ENCODE assay signal across 12 cellular contexts in the genomic region with DNA sequence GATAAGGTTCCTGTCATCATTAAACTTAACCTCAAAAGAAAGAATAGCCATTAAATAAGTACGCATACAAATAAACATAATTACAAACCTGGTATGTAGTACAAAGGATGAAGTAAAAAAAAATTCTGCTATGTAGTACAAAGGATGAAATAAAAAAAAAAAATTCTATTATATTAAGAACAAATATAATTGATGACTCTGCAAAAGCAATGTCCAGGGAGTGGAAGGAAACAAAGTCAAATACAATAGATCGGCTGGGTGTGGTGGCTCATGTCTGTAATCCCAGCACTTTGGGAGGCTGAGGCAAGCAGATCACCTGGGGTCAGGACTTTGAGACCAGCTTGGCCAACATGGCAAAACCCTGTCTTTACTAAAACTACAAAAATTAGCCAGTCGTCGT. TPM values are rescaled to one million over a fixed set of nuclear protein-coding genes. Genes with fewer than 3 reads are reported as not detected.
DNase-seq lines count a peak whose midpoint lies in the region; ATAC-seq and TF ChIP-seq lines count a peak whose summit lies in the region.
"Had no signal": no experiment of that assay in that cellular context is flagged by ENCODE, and none has a peak within 500 bp of the region (broad histone marks: within the 10 kb centered on the region; RNA-seq: fewer than 3 reads in every experiment).

No MANE protein-coding gene starts in this region.

- H3K9ac ChIP-seq in Loucy (ENCODE audit: low read depth, low read length, poor library complexity, severe bottlenecking) = no peak overlapping the region

- H3K4me1 Mint-ChIP-seq in natural killer cell = peaks cover 75 to 76% of the 10 kb centered on the region in 2 donors
- peaks cover 54% of the 10 kb centered on the region in 2 donors for H3K4me1 Mint-ChIP-seq in natural killer cell treated with Interleukin-12 subunit alpha and Interleukin-12 subunit beta and Interleukin-15 and Interleukin-18, amount 100 ng/mL, for 72 hours (ENCODE audit: low read depth in 2 of 2)
- H3K4me1 Mint-ChIP-seq in memory B cell = peaks cover 54% of the 10 kb centered on the region

- H3K27me3 Mint-ChIP-seq in natural killer cell (ENCODE audit: low read depth in 2 of 2) (no peaks in the 10 kb centered on the region), memory B cell (no peaks in the 10 kb centered on the region)
- no peaks in the 10 kb centered on the region for H3K27me3 Mint-ChIP-seq in natural killer cell treated with Interleukin-12 subunit alpha and Interleukin-12 subunit beta and Interleukin-15 and Interleukin-18, amount 100 ng/mL, for 72 hours

- peak overlapping the region; percentile 64 for H3K4me2 ChIP-seq in Loucy (ENCODE audit: low read depth, low read length, poor library complexity, severe bottlenecking)

- no peak overlapping the region for H3K4me3 Mint-ChIP-seq in natural killer cell
- H3K4me3 Mint-ChIP-seq in natural killer cell treated with Interleukin-12 subunit alpha and Interleukin-12 subunit beta and Interleukin-15 and Interleukin-18, amount 100 ng/mL, for 72 hours = no peak overlapping the region
- no peak overlapping the region for H3K4me3 Mint-ChIP-seq in memory B cell

- peaks cover 11% of the 10 kb centered on the region; the same call in 1 of the 2 replicates for H3F3A ChIP-seq in Loucy (ENCODE audit: low read depth)

- H3K9me3 Mint-ChIP-seq in natural killer cell (no peaks in the 10 kb centered on the region), memory B cell (no peaks in the 10 kb centered on the region)
- no peaks in the 10 kb centered on the region for H3K9me3 Mint-ChIP-seq in natural killer cell treated with Interleukin-12 subunit alpha and Interleukin-12 subunit beta and Interleukin-15 and Interleukin-18, amount 100 ng/mL, for 72 hours

- H3K9me2 ChIP-seq in Loucy (replicated peaks; ENCODE audit: low read depth, low read length) = no peaks in the 10 kb centered on the region

- no peak overlapping the region for H3K4me3 ChIP-seq in Loucy (ENCODE audit: low read length, poor library complexity, severe bottlenecking)
- no peak overlapping the region for H3K4me3 ChIP-seq in foreskin fibroblast (ENCODE audit: low read depth in 1 of 2, low read length in 2 of 2)

- intact Hi-C loops in natural killer cell (cut with micrococcal nuclease) = no loop called here

- H2AFZ ChIP-seq in Loucy (ENCODE audit: low read length) = no peak overlapping the region

- H3K79me2 ChIP-seq in Loucy (ENCODE audit: insufficient read depth, low read length) = peaks cover 90% of the 10 kb centered on the region

- H3K36me3 Mint-ChIP-seq in natural killer cell = no peaks in the 10 kb centered on the region
- no peaks in the 10 kb centered on the region for H3K36me3 Mint-ChIP-seq in natural killer cell treated with Interleukin-12 subunit alpha and Interleukin-12 subunit beta and Interleukin-15 and Interleukin-18, amount 100 ng/mL, for 72 hours
- peaks cover 3% of the 10 kb centered on the region for H3K36me3 Mint-ChIP-seq in memory B cell

- H3K27me3 ChIP-seq in Loucy (ENCODE audit: insufficient read depth, low read length, poor library complexity, severe bottlenecking) = no peaks in the 10 kb centered on the region

- peaks cover 5% of the 10 kb centered on the region; the same call in 1 of the 2 replicates for H3K36me3 ChIP-seq in Loucy (ENCODE audit: insufficient read depth, low read length)

- H3K27ac Mint-ChIP-seq in natural killer cell (peak overlapping the region; percentile 47 to 73), memory B cell (peak overlapping the region; percentile 74)
- H3K27ac Mint-ChIP-seq in natural killer cell treated with Interleukin-12 subunit alpha and Interleukin-12 subunit beta and Interleukin-15 and Interleukin-18, amount 100 ng/mL, for 72 hours = peak overlapping the region in 1 of 2 donors; percentile 12

- H3K4me1 ChIP-seq in Loucy (ENCODE audit: insufficient read depth, low read length, poor library complexity, severe bottlenecking) = peaks cover 71% of the 10 kb centered on the region

- H3K9me3 ChIP-seq in Loucy (ENCODE audit: insufficient read depth, low read depth, low read length) = no peaks in the 10 kb centered on the region

- no peak for TF ChIP-seq CTCF in natural killer cell (IDR thresholded peaks at IDR 0.05)
- TF ChIP-seq CTCF in Loucy (conservative IDR thresholded peaks at IDR 0.05; ENCODE audit: low read length) = no peak
- TF ChIP-seq CTCF in foreskin fibroblast (IDR thresholded peaks at IDR 0.05; ENCODE audit: low read depth, low read length) = no peak

- no peak for ATAC-seq in natural killer cell
- no peak for ATAC-seq in natural killer cell treated with Interleukin-12 subunit alpha and Interleukin-12 subunit beta and Interleukin-15 and Interleukin-18, amount 100 ng/mL, for 72 hours
- no peak for ATAC-seq in memory B cell (ENCODE audit: low read depth)
- ATAC-seq: Right ventricle myocardium inferior had no signal

- peaks cover 45% of the 10 kb centered on the region for H4K20me1 ChIP-seq in Loucy (ENCODE audit: insufficient read depth, low read length, poor library complexity, severe bottlenecking)

- DNase-seq in natural killer cell (no peak), memory B cell (ENCODE audit: low spot score in 2 of 2) (no peak), DMS153 (lab: John Stamatoyannopoulos, UW) (no peak), foreskin fibroblast (no peak)
- DNase-seq in natural killer cell treated with Interleukin-12 subunit alpha and Interleukin-12 subunit beta and Interleukin-15 and Interleukin-18, amount 100 ng/mL, for 72 hours (ENCODE audit: low spot score) = no peak
- no peak for DNase-seq in activated CD4-positive, alpha-beta T cell treated with anti-CD3 and anti-CD28 coated beads, Interleukin-2, amount 50 U/mL, for 4 hours
- DNase-seq: GF-D8, HCEC 1CT, NCI-H1105 treated with DMSO at 0.1 percent for 48 hours, NCI-H1694 had no signal

RNA-seq across cellular contexts. Expression of a gene that starts 56.9 kb away (rescaled TPM):
- total RNA-seq in natural killer cell = 100 to 1,000 TPM in 2 of 3 donors, 10 to 100 TPM in 1; 94.8 to 116 (median 113) TPM
- 10 to 100 TPM; 42.1 to 66.7 TPM for total RNA-seq in natural killer cell treated with Interleukin-12 subunit alpha and Interleukin-12 subunit beta and Interleukin-15 and Interleukin-18, amount 100 ng/mL, for 72 hours
